In the genomic region with DNA sequence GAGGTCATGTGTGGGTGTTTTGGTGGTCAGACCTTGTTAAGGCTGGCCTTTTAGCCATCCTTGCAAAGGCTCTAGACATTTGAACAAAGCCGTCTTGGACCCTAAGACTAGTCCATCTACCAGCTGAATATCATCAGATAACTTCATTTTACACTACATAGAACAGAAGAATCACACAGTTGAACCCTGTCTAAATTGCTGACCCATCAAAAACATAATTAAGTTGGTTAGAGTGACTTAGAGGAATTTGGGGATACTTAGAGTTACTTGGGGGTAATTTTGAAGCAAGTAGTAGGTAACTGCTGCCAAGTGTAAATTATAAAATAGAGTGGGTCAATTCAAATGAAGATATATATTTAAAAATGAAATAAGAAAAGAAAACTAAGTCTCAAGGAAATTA, we compare ENCODE assay signal across 10 cellular contexts.
"Had no signal": no experiment of that assay in that cellular context is flagged by ENCODE, and none has a peak within 500 bp of the region (broad histone marks: within the 10 kb centered on the region; RNA-seq: fewer than 3 reads in every experiment).

No MANE protein-coding gene starts in this region.

- ATAC-seq: HCT116 had no signal

- H2AFZ ChIP-seq: GM23248 had no signal

- H3K27ac ChIP-seq: GM23248, HL-60 had no signal

- H3K9me3 Mint-ChIP-seq: HFFc6 had no signal

- H3K27me3 Mint-ChIP-seq: IgD-negative memory B cell had no signal

- H3K4me1 ChIP-seq: HAP-1 had no signal

- H3K4me3 Mint-ChIP-seq: HFFc6, IgD-negative memory B cell had no signal

- H3K4me3 ChIP-seq: GM23248, HAP-1 had no signal

- H3K9me3 ChIP-seq: HAP-1 had no signal

- DNase-seq: GM23248, GOT3, H7, HFFc6, Kasumi-1, KG1 had no signal

- H3K9ac ChIP-seq: GM23248 had no signal

- H3K4me1 Mint-ChIP-seq: IgD-negative memory B cell had no signal

- H3K36me3 Mint-ChIP-seq: IgD-negative memory B cell had no signal

- H3K36me3 ChIP-seq: HAP-1 had no signal

- H3K27ac Mint-ChIP-seq: HFFc6, IgD-negative memory B cell had no signal
